ENCODE assay signal across 8 cellular contexts in the genomic region with DNA sequence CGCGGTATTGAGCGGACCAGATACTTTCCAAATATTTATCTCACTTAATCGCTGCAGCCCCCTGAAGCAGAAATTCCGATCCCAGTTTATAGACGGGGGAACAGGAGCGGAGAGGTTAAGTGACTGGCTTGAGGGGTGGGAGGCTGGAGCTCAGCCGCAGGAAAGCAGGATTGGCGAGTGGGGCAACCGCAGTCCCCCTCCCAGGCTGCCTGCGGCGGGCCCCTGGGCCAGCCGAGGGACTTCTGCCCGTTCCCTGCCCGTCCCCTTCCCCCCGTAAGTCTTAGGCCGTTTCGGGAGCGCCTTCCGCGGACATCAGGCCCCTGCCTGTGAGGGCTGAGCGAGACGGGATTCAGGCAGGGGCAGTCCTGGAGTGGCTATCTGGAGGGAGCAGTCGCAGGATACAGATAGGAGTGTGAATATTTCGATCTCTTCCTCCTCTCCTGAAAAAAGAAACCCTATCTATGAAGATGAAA. TPM values are rescaled to one million over a fixed set of nuclear protein-coding genes. Genes with fewer than 3 reads are reported as not detected.
DNase-seq lines count a peak whose midpoint lies in the region; ATAC-seq, FAIRE-seq and TF ChIP-seq lines count a peak whose summit lies in the region.

No MANE protein-coding gene starts in this region.

- intact Hi-C loops in left lung (cut with DNase I): no loop called here

- DNase-seq in NCI-H1105 treated with DMSO at 0.1 percent for 48 hours (lab: John Stamatoyannopoulos, UW): peak; percentile 36
- no peak for DNase-seq in NCI-H1105 (lab: John Stamatoyannopoulos, UW)
- DNase-seq in NCI-H748 treated with DMSO at 0.1 percent for 48 hours (lab: John Stamatoyannopoulos, UW): peak; percentile 16
- no peak for DNase-seq in bronchial epithelial cell (ENCODE audit: low read depth)
- peak in 1 of 2 donors; percentile 71 for DNase-seq in left lung
- DNase-seq in RPMI8226: no peak
- no peak for DNase-seq in NK-92 treated with Interleukin-12 subunit alpha and Interleukin-12 subunit beta, amount 100 ng/mL, for 24 hours (lab: John Stamatoyannopoulos, UW)

- H3K36me3 ChIP-seq in bronchial epithelial cell (ENCODE audit: control insufficient read depth, insufficient read depth, low read length) (no peaks in the 10 kb centered on the region), left lung (no peaks in the 10 kb centered on the region), thymus (ENCODE audit: control insufficient read depth, insufficient read depth) (no peaks in the 10 kb centered on the region)

- WGBS in thymus: 2% methylated on average over 25 of the region's 25 CpGs

- H3K27ac ChIP-seq in left lung (no peak overlapping the region), thymus (ENCODE audit: low read depth) (no peak overlapping the region)

- FAIRE-seq in bronchial epithelial cell (lab: Jason Lieb, UNC): no peak

- H3K4me1 ChIP-seq in left lung (peaks cover 0 to 6% of the 10 kb centered on the region in 2 donors), thymus (ENCODE audit: control insufficient read depth, insufficient read depth, low read length) (peaks cover 7% of the 10 kb centered on the region)

- H3K9me3 ChIP-seq in left lung (no peaks in the 10 kb centered on the region), thymus (ENCODE audit: control insufficient read depth) (no peaks in the 10 kb centered on the region)

- TF ChIP-seq CTCF in bronchial epithelial cell (IDR thresholded peaks at IDR 0.05; ENCODE audit: insufficient read depth, low read length, severe bottlenecking): no peak
- no peak for TF ChIP-seq CTCF in left lung (IDR thresholded peaks at IDR 0.05)

- ATAC-seq in left lung: peak; percentile 16

- H3K4me3 ChIP-seq in bronchial epithelial cell (ENCODE audit: low read depth, low read length): peak overlapping the region; percentile 64
- peak overlapping the region; percentile 82 to 87 for H3K4me3 ChIP-seq in left lung
- H3K4me3 ChIP-seq in thymus (ENCODE audit: low read length): peak overlapping the region; percentile 62

- no peaks in the 10 kb centered on the region for H3K27me3 ChIP-seq in bronchial epithelial cell (ENCODE audit: control insufficient read depth, insufficient read depth, low read length)
- peaks cover 0 to 50% of the 10 kb centered on the region in 2 donors for H3K27me3 ChIP-seq in left lung
- peaks cover 13% of the 10 kb centered on the region for H3K27me3 ChIP-seq in thymus (ENCODE audit: control insufficient read depth, insufficient read depth)

RNA-seq across cellular contexts. Expression of a gene that starts 0.7 kb away (rescaled TPM):
- total RNA-seq in bronchial epithelial cell: 5.2 and 6.8 TPM in 2 replicates
- total RNA-seq in left lung: 1 to 10 TPM; 4.4 to 5.3 TPM
- 1.4 TPM for polyA plus RNA-seq in thymus

Comparison
In these comparisons a context has a peak if more than half of its experiments do, and no peak if none do; other contexts are left out.
1. DNase-seq: peak in NCI-H1105 treated with DMSO at 0.1 percent for 48 hours (single experiment) and NCI-H748 treated with DMSO at 0.1 percent for 48 hours (single experiment); none in NCI-H1105 (single experiment), bronchial epithelial cell (single experiment), RPMI8226 (single experiment) and NK-92 treated with Interleukin-12 subunit alpha and Interleukin-12 subunit beta, amount 100 ng/mL, for 24 hours (single experiment).
2. Peak in every context shown above with its lines, with median percentiles within 50 percentile points of each other: H3K4me3 ChIP-seq.